ENCODE assay signal across 10 cellular contexts in the genomic region with DNA sequence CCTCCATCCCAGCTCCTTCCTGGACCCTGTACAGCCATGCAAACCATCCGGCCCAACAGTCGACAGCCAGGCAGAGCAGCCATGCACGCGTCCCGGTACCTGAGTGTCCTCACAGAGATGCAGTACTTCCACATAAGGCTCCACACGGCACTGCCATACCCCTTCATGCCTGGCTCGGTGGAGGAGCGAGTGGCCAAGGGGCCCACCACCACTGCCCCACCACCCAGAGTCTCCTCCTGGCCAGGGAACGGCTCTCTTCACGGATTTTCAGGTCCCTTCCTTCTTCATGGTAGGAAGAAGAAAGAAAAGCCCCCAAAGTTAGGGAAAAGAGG. TPM values are rescaled to one million over a fixed set of nuclear protein-coding genes. Genes with fewer than 3 reads are reported as not detected.
DNase-seq lines count a peak whose midpoint lies in the region; ATAC-seq and TF ChIP-seq lines count a peak whose summit lies in the region.
"Had no signal": no experiment of that assay in that cellular context is flagged by ENCODE, and none has a peak within 500 bp of the region (broad histone marks: within the 10 kb centered on the region; RNA-seq: fewer than 3 reads in every experiment).

No MANE protein-coding gene starts in this region.

- no peak overlapping the region for H3K27ac Mint-ChIP-seq in activated CD8-positive, alpha-beta T cell treated with anti-CD3 and anti-CD28 coated beads, Interleukin-2, amount 10 ng/mL, durations not matched to agents 7 days and 5 days

- H3K27me3 Mint-ChIP-seq in activated CD8-positive, alpha-beta T cell treated with anti-CD3 and anti-CD28 coated beads, Interleukin-2, amount 10 ng/mL, durations not matched to agents 7 days and 5 days (ENCODE audit: low read depth), result no peaks in the 10 kb centered on the region
- H3K27me3 Mint-ChIP-seq: CD4-positive, CD25-positive, alpha-beta regulatory T cell had no signal

- H3K9ac ChIP-seq in duodenal mucosa (ENCODE audit: low read depth in 1 of 2, low read length in 2 of 2), result peak overlapping the region in 1 of 2 donors; percentile 38

- H3K4me3 ChIP-seq in AG10803 (ENCODE audit: low read length) (peak overlapping the region; percentile 9), NB4 (ENCODE audit: low read depth, low read length) (peak overlapping the region; percentile 49), duodenal mucosa (ENCODE audit: low read depth in 1 of 2, low read length in 2 of 2) (peak overlapping the region; percentile 41 to 55)
- H3K4me3 ChIP-seq: right lobe of liver had no signal

- POLR2A ChIA-PET in activated CD8-positive, alpha-beta T cell treated with anti-CD3 and anti-CD28 coated beads, Interleukin-2, amount 10 ng/mL, durations not matched to agents 7 days and 5 days (lab: Charles Lee), result no interaction called here

- intact Hi-C loops in posterior vena cava (cut with DNase I), result no loop called here

- H3K27ac ChIP-seq in duodenal mucosa (ENCODE audit: low read depth, low read length), result no peak overlapping the region
- H3K27ac ChIP-seq: right lobe of liver had no signal

- H3K9me3 ChIP-seq in duodenal mucosa (ENCODE audit: control insufficient read depth in 1 of 2, low read length in 2 of 2), result no peaks in the 10 kb centered on the region
- H3K9me3 ChIP-seq: right lobe of liver had no signal

- peaks cover 15% of the 10 kb centered on the region for H3K4me1 Mint-ChIP-seq in activated CD8-positive, alpha-beta T cell treated with anti-CD3 and anti-CD28 coated beads, Interleukin-2, amount 10 ng/mL, durations not matched to agents 7 days and 5 days (ENCODE audit: low read depth)

- TF ChIP-seq CTCF in AG10803 (conservative IDR thresholded peaks at IDR 0.05; ENCODE audit: low read length) (no peak), NB4 (IDR thresholded peaks at IDR 0.05; ENCODE audit: low read depth, low read length) (no peak)

- no peak for ATAC-seq in activated CD8-positive, alpha-beta T cell treated with anti-CD3 and anti-CD28 coated beads, Interleukin-2, amount 10 ng/mL, durations not matched to agents 7 days and 5 days
- no peak for ATAC-seq in HG02798 (IDR thresholded peaks at IDR 0.05; ENCODE audit: poor library complexity, unreplicated experiment)

- DNase-seq in AG10803 (ENCODE audit: low read depth) (no peak), NB4 (ENCODE audit: low read depth) (no peak), posterior vena cava (ENCODE audit: low spot score) (peak; percentile 67)
- no peak for DNase-seq in activated CD8-positive, alpha-beta memory T cell treated with anti-CD3 and anti-CD28 coated beads, Interleukin-2, amount 50 U/mL, for 48 hours
- DNase-seq in activated CD8-positive, alpha-beta T cell treated with anti-CD3 and anti-CD28 coated beads, Interleukin-2, amount 10 ng/mL, durations not matched to agents 7 days and 5 days, result no peak
- DNase-seq in stimulated activated CD4-positive, alpha-beta T cell treated with anti-CD3 and anti-CD28 coated beads, Interleukin-2, amount 100 ng/mL, for 48 hours, result no peak
- DNase-seq: CD4-positive, CD25-positive, alpha-beta regulatory T cell had no signal

- H3K36me3 Mint-ChIP-seq in activated CD8-positive, alpha-beta T cell treated with anti-CD3 and anti-CD28 coated beads, Interleukin-2, amount 10 ng/mL, durations not matched to agents 7 days and 5 days (ENCODE audit: low read depth), result no peaks in the 10 kb centered on the region
- H3K36me3 Mint-ChIP-seq: CD4-positive, CD25-positive, alpha-beta regulatory T cell had no signal

- CTCF ChIA-PET in activated CD8-positive, alpha-beta T cell treated with anti-CD3 and anti-CD28 coated beads, Interleukin-2, amount 10 ng/mL, durations not matched to agents 7 days and 5 days (lab: Charles Lee), result no interaction called here

- no peak overlapping the region for H3K4me3 Mint-ChIP-seq in activated CD8-positive, alpha-beta T cell treated with anti-CD3 and anti-CD28 coated beads, Interleukin-2, amount 10 ng/mL, durations not matched to agents 7 days and 5 days

- no peak for TF ChIP-seq POLR2A in NB4 (IDR thresholded peaks at IDR 0.05; ENCODE audit: extremely low read depth, insufficient read length)

- H3K9me3 Mint-ChIP-seq in activated CD8-positive, alpha-beta T cell treated with anti-CD3 and anti-CD28 coated beads, Interleukin-2, amount 10 ng/mL, durations not matched to agents 7 days and 5 days (ENCODE audit: insufficient read depth), result no peaks in the 10 kb centered on the region
- H3K9me3 Mint-ChIP-seq: CD4-positive, CD25-positive, alpha-beta regulatory T cell had no signal

- H3K4me1 ChIP-seq in duodenal mucosa (ENCODE audit: control insufficient read depth in 1 of 2, insufficient read depth in 2 of 2, low read length in 2 of 2), result peaks cover 24 to 33% of the 10 kb centered on the region in 2 donors
- H3K4me1 ChIP-seq: right lobe of liver had no signal

- H3K27me3 ChIP-seq in duodenal mucosa (ENCODE audit: control insufficient read depth in 1 of 2, insufficient read depth in 2 of 2, low read length in 2 of 2), result no peaks in the 10 kb centered on the region
- H3K27me3 ChIP-seq: right lobe of liver had no signal

- H3K36me3 ChIP-seq in duodenal mucosa (ENCODE audit: control insufficient read depth in 1 of 2, insufficient read depth in 2 of 2, low read length in 2 of 2), result no peaks in the 10 kb centered on the region
- H3K36me3 ChIP-seq: right lobe of liver had no signal

RNA-seq across cellular contexts. Expression of a gene that starts 51.3 kb away (rescaled TPM):
- total RNA-seq in posterior vena cava, result 10 to 100 TPM; 53.5 to 60.7 TPM
- 10 to 100 TPM; 47.8 to 53.8 TPM for total RNA-seq in activated CD8-positive, alpha-beta T cell treated with anti-CD3 and anti-CD28 coated beads, Interleukin-2, amount 10 ng/mL, durations not matched to agents 7 days and 5 days
